In the genomic region with DNA sequence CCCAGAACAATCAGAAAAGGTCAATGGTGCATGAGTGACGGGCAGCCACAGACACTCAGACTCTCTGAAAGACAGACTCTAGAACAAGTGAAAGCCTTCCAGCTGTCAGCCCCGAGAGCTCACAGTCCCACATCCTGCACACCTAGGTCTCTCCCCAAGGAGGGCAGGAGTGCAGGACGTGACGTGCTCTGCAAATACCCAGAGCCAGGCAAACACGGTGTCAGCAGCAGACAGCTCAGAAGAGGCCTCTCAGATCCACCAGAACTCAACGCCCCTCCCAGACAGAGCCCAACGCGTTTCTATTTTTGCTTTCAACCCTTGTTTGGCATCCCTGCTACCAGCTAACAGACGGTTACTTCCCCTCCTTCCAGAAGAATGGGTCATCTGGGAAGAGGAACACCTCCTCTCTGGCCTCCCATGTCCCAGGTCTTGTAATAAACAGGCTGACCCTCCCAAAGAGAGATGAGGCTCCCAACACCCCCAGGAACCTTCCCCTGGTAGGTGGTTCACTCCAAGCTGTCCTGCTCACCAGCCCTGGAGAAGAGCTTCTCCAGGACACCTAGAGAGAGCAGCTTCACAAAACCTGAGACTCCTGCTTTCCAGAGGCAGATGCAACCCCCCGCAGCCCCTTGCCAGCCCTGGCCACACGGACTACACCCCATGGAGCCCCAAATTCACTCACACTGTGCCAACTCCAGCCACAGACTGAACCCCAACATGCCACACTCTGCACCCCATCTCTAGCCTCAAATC, we compare ENCODE assay signal across 12 cellular contexts. TPM values are rescaled to one million over a fixed set of nuclear protein-coding genes. Genes with fewer than 3 reads are reported as not detected.
DNase-seq lines count a peak whose midpoint lies in the region; ATAC-seq, FAIRE-seq and TF ChIP-seq lines count a peak whose summit lies in the region.
"Had no signal": no experiment of that assay in that cellular context is flagged by ENCODE, and none has a peak within 500 bp of the region (broad histone marks: within the 10 kb centered on the region; RNA-seq: fewer than 3 reads in every experiment).

No MANE protein-coding gene starts in this region.

- no peaks in the 10 kb centered on the region for H3K4me1 ChIP-seq in CD8-positive, alpha-beta T cell (ENCODE audit: insufficient read depth, low read length)
- peaks cover 53% of the 10 kb centered on the region for H3K4me1 ChIP-seq in keratinocyte (ENCODE audit: control insufficient read depth, extremely low read depth, insufficient read depth, low read length)

- TF ChIP-seq CTCF in CD8-positive, alpha-beta T cell (IDR thresholded peaks at IDR 0.05) = no peak
- TF ChIP-seq CTCF in VCaP (conservative IDR thresholded peaks at IDR 0.05) = no peak
- no peak for TF ChIP-seq CTCF in keratinocyte (optimal IDR thresholded peaks at IDR 0.05 in 1 of 3, IDR thresholded peaks at IDR 0.05 in 1 of 3, conservative IDR thresholded peaks at IDR 0.05 in 1 of 3; ENCODE audit: extremely low read depth in 1 of 3, insufficient read depth in 2 of 3, low read length in 3 of 3)

- no peaks in the 10 kb centered on the region for H3K27me3 ChIP-seq in CD8-positive, alpha-beta T cell (ENCODE audit: insufficient read depth, low read length)
- no peaks in the 10 kb centered on the region for H3K27me3 ChIP-seq in keratinocyte (ENCODE audit: control insufficient read depth, extremely low read depth, insufficient read depth, low read length)

- peak overlapping the region; percentile 8 for H3K4me3 Mint-ChIP-seq in CD8-positive, alpha-beta T cell
- H3K4me3 Mint-ChIP-seq: activated B cell treated with CpG ODN at 0.5 μM for 24 hours; dendritic cell treated with granulocyte-macrophage colony-stimulating factor and Interleukin-4, amounts not matched to agents 40 ng/mL and 50 ng/mL, for 4 days had no signal

- H3K4me2 ChIP-seq in keratinocyte (ENCODE audit: control insufficient read depth, extremely low read depth, insufficient read depth, low read depth, low read length) = peak overlapping the region; percentile 27

- no peaks in the 10 kb centered on the region for H3K36me3 Mint-ChIP-seq in CD8-positive, alpha-beta T cell

- DNase-seq in CD8-positive, alpha-beta T cell = peak in 1 of 7 experiments; percentile 38
- DNase-seq in keratinocyte (ENCODE audit: low read depth, low spot score) (no peak), NCI-H748 (lab: John Stamatoyannopoulos, UW; ENCODE audit: unreplicated experiment) (no peak), NCI-H128 (lab: John Stamatoyannopoulos, UW; ENCODE audit: unreplicated experiment) (no peak)
- DNase-seq: activated B cell treated with CpG ODN at 0.5 μM for 24 hours, islet precursor cell, NCI-H187 treated with DMSO at 0.1 percent for 48 hours had no signal

- peaks cover 10% of the 10 kb centered on the region for H3K4me1 Mint-ChIP-seq in CD8-positive, alpha-beta T cell (ENCODE audit: low read depth)

- POLR2A ChIA-PET in CD8-positive, alpha-beta T cell (lab: Charles Lee) = interaction anchor here (1.2 kb wide), 1 partner anchor 11 kb away, joined by 3 read pairs; no protein-coding TSS in a partner anchor

- H3K27ac Mint-ChIP-seq in CD8-positive, alpha-beta T cell = no peak overlapping the region
- H3K27ac Mint-ChIP-seq: activated B cell treated with CpG ODN at 0.5 μM for 24 hours; dendritic cell treated with granulocyte-macrophage colony-stimulating factor and Interleukin-4, amounts not matched to agents 40 ng/mL and 50 ng/mL, for 4 days had no signal

- H3K27ac ChIP-seq in CD8-positive, alpha-beta T cell (ENCODE audit: low read depth, low read length) = no peak overlapping the region
- H3K27ac ChIP-seq in VCaP (peak overlapping the region; percentile 21), keratinocyte (ENCODE audit: control insufficient read depth, insufficient read depth, low read length) (no peak overlapping the region)

- no peaks in the 10 kb centered on the region for H3K9me3 ChIP-seq in CD8-positive, alpha-beta T cell (ENCODE audit: low read length)
- no peaks in the 10 kb centered on the region for H3K9me3 ChIP-seq in keratinocyte (ENCODE audit: control insufficient read depth, low read depth, low read length)

- peak; percentile 89 for FAIRE-seq in keratinocyte (lab: Jason Lieb, UNC)

- dilution Hi-C loops in keratinocyte (cut with MboI; ENCODE audit: extremely low pct_ligation_motif_present, low sequenced_read_pairs) = no loop called here

- H2AFZ ChIP-seq in keratinocyte (ENCODE audit: control insufficient read depth, low read length) = no peak overlapping the region

- H3K9me3 Mint-ChIP-seq in CD8-positive, alpha-beta T cell = no peaks in the 10 kb centered on the region
- H3K9me3 Mint-ChIP-seq: activated B cell treated with CpG ODN at 0.5 μM for 24 hours; dendritic cell treated with granulocyte-macrophage colony-stimulating factor and Interleukin-4, amounts not matched to agents 40 ng/mL and 50 ng/mL, for 4 days had no signal

- H3K79me2 ChIP-seq in keratinocyte (ENCODE audit: control insufficient read depth, insufficient read depth, low read length) = no peaks in the 10 kb centered on the region

- ATAC-seq in CD8-positive, alpha-beta T cell = peak; percentile 68
- ATAC-seq in GM21423 (IDR thresholded peaks at IDR 0.05; ENCODE audit: unreplicated experiment) = peak; percentile 81
- no peak for ATAC-seq in GM21528 (IDR thresholded peaks at IDR 0.05; ENCODE audit: low FRiP score, unreplicated experiment)
- no peak for ATAC-seq in HG03175 (IDR thresholded peaks at IDR 0.05; ENCODE audit: unreplicated experiment)

- peaks cover 5% of the 10 kb centered on the region for H3K27me3 Mint-ChIP-seq in CD8-positive, alpha-beta T cell (ENCODE audit: low read depth)

- CTCF ChIA-PET in CD8-positive, alpha-beta T cell (lab: Charles Lee) = interaction anchor here (1.6 kb wide), 1 partner anchor 26 kb away, joined by 3 read pairs; no protein-coding TSS in a partner anchor

- peaks cover 5% of the 10 kb centered on the region for H4K20me1 ChIP-seq in keratinocyte (ENCODE audit: control insufficient read depth, extremely low read depth, insufficient read depth, low read length)

- no peaks in the 10 kb centered on the region for H3K9me1 ChIP-seq in keratinocyte (ENCODE audit: control insufficient read depth, extremely low read depth, insufficient read depth, low read length)

- intact Hi-C loops in CD8-positive, alpha-beta T cell (cut with DNase I, micrococcal nuclease) = no loop called here

- no peaks in the 10 kb centered on the region for H3K36me3 ChIP-seq in CD8-positive, alpha-beta T cell (ENCODE audit: insufficient read depth, low read length)
- no peaks in the 10 kb centered on the region for H3K36me3 ChIP-seq in keratinocyte (ENCODE audit: control insufficient read depth in 2 of 2, extremely low read depth in 1 of 2, insufficient read depth in 2 of 2, low read length in 2 of 2)

- no peak overlapping the region for H3K9ac ChIP-seq in keratinocyte (ENCODE audit: control insufficient read depth, extremely low read depth, insufficient read depth, low read length)

- H3K4me3 ChIP-seq in CD8-positive, alpha-beta T cell (ENCODE audit: low read depth, low read length) = no peak overlapping the region
- no peak overlapping the region for H3K4me3 ChIP-seq in keratinocyte (ENCODE audit: control insufficient read depth in 2 of 3, extremely low read depth in 1 of 3, insufficient read depth in 2 of 3, low read depth in 1 of 3, low read length in 3 of 3)

RNA-seq across cellular contexts. Expression of a gene that starts 7.6 kb away (rescaled TPM):
- total RNA-seq in CD8-positive, alpha-beta T cell = under 1 TPM; 0.25 to 0.30 TPM
- 7.7 to 13.6 TPM (median 8.3 TPM) in 3 replicates for polyA plus RNA-seq in keratinocyte
- polyA plus RNA-seq in keratinocyte (2011; ENCODE audit: low read depth) = 4.5 TPM
- 7.1 and 10.9 TPM in 2 replicates for polyA plus RNA-seq in keratinocyte (2011; cell fraction: cytosol; rRNA removed)
- polyA plus RNA-seq in keratinocyte (2011; cell fraction: nucleus; rRNA removed) = 19.5 and 25.2 TPM in 2 replicates
- 9.0 and 9.4 TPM in 2 replicates for polyA plus RNA-seq in keratinocyte (2012; ENCODE audit: low replicate concordance)
- polyA minus RNA-seq in keratinocyte = 11.0 to 20.7 TPM (median 16.5 TPM) in 3 replicates
- 16.3 TPM for polyA minus RNA-seq in keratinocyte (2011; cell fraction: cytosol; rRNA and poly(A)+ RNA removed)
- 15.8 and 17.8 TPM in 2 replicates for polyA minus RNA-seq in keratinocyte (2011; cell fraction: nucleus; rRNA and poly(A)+ RNA removed)

Comparison
In these comparisons a context has a peak if more than half of its experiments do, and no peak if none do; other contexts are left out.
1. ATAC-seq: peak in CD8-positive, alpha-beta T cell (single experiment) and GM21423 (single experiment); none in GM21528 (single experiment) and HG03175 (single experiment).